18 cellular contexts compared by ENCODE assay signal in genomic region chr6:88298446-88298845, GRCh38.
"Had no signal": no experiment of that assay in that cellular context is flagged by ENCODE, and none has a peak within 500 bp of the region (broad histone marks: within the 10 kb centered on the region; RNA-seq: fewer than 3 reads in every experiment).

No MANE protein-coding gene starts in this region.

- H3K4me1 ChIP-seq: gastrocnemius medialis, lower lobe of right lung, parathyroid adenoma, tibial nerve, upper lobe of left lung had no signal

- H3K79me2 ChIP-seq: parathyroid adenoma had no signal

- DNase-seq: cortex of kidney; gastrocnemius medialis; head of caudate nucleus; left ventricle myocardium superior; lower lobe of right lung; naive thymus-derived CD4-positive, alpha-beta T cell; right lobe of liver; small intestine; stimulated activated CD4-positive, alpha-beta T cell treated with anti-CD3 and anti-CD28 coated beads, Interleukin-15, amount 100 ng/mL, for 24 hours; stimulated activated CD4-positive, alpha-beta T cell treated with anti-CD3 and anti-CD28 coated beads, Interleukin-2, amount 100 ng/mL, for 48 hours; stimulated activated naive B cell treated with anti-CD40 and anti-IgM and Interleukin-4, amounts not matched to agents 10 μg/mL and 1 μg/mL and 100 μg/mL, for 72 hours; upper lobe of left lung had no signal

- H3K27ac ChIP-seq: epithelial cell of prostate, gastrocnemius medialis, lower lobe of right lung, neural progenitor cell, parathyroid adenoma, right lobe of liver, thoracic aorta, tibial nerve, upper lobe of left lung had no signal

- H3K36me3 ChIP-seq: gastrocnemius medialis, lower lobe of right lung, neural progenitor cell, right lobe of liver, thoracic aorta, tibial nerve, upper lobe of left lung had no signal

- H3K9ac ChIP-seq: neural progenitor cell, parathyroid adenoma had no signal

- H3K27me3 ChIP-seq: gastrocnemius medialis, neural progenitor cell, right lobe of liver, tibial nerve, upper lobe of left lung had no signal

- ATAC-seq: esophagus mucosa; gastrocnemius medialis; left ventricle myocardium superior; lower lobe of right lung; naive thymus-derived CD4-positive, alpha-beta T cell; right lobe of liver; stimulated activated naive B cell treated with anti-CD40 and anti-IgM and Interleukin-4, amounts not matched to agents 10 μg/mL and 1 μg/mL and 100 μg/mL, for 72 hours had no signal

- H3K4me3 ChIP-seq: gastrocnemius medialis, lower lobe of right lung, neural progenitor cell, right lobe of liver, thoracic aorta, tibial nerve, upper lobe of left lung had no signal

- H3K4me2 ChIP-seq: neural progenitor cell had no signal
